8 cellular contexts compared by ENCODE assay signal in the genomic region with DNA sequence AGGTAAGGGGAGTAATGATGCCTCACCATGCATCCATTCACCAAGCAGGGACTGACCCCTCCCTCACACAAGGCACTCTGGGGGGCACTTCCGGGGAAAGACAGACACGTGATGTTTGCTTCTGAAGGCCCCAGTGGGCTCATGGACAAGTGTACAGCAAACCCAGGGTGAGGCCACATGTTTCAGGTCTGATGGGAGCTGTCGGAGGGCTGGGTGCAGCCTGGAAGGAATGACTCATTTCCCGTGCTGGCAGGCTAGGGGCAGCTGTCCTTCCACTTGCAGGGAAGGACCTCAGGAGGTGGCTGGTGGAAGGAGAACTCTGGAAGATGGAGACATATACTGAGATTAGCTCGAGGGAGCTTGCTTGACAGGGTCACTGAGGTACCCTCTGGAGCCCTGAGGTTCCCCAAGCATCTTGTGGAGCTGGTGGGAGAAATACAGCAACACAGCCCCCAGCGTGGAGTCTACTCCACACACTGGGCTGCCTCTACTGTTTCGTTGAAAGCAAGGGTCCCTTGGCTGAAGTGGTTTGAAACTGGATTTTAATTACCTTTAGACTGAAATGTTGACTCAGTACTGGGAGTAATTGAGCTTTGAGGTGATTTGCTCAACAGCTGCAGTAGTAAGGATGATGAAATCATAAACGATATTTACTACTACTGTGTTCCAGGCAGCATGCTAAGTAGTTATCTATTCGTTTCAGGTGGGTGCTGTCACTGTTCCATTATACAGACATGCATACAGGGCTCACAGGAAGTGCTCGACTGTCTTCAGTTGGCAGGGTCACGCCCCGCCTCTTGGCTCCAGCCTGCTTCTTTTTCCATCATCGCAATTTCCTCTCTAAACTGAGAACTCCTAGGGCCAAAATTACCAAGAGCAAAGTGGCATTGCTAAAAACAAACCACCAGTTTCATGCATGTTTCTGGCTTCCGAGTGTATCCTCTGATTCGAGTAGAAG.
DNase-seq lines count a peak whose midpoint lies in the region; ATAC-seq lines count a peak whose summit lies in the region.

No MANE protein-coding gene starts in this region.

- DNase-seq in DMS53 (lab: John Stamatoyannopoulos, UW): peak; percentile 68
- peak; percentile 20 for DNase-seq in NCI-H2081 treated with DMSO at 0.1 percent for 48 hours (lab: John Stamatoyannopoulos, UW)
- DNase-seq in activated naive CD4-positive, alpha-beta T cell treated with anti-CD3 and anti-CD28 coated beads, Interleukin-2, amount 50 U/mL, for 16 hours: peak; percentile 44
- peak; percentile 70 for DNase-seq in kidney tubule cell (ENCODE audit: low spot score)
- peak; percentile 24 to 31 for DNase-seq in stimulated activated CD8-positive, alpha-beta memory T cell treated with anti-CD3 and anti-CD28 coated beads, Interleukin-2, amount 100 ng/mL, for 48 hours (ENCODE audit: low read depth in 2 of 2)
- no peak for DNase-seq in NCI-H2107 (lab: John Stamatoyannopoulos, UW)
- no peak for DNase-seq in CD1c-positive myeloid dendritic cell (ENCODE audit: extremely low spot score)

- ATAC-seq in GM19463 (IDR thresholded peaks at IDR 0.05; ENCODE audit: unreplicated experiment): no peak

Comparison
In these comparisons a context has a peak if more than half of its experiments do, and no peak if none do; other contexts are left out.
1. DNase-seq: peak in DMS53 (single experiment), NCI-H2081 treated with DMSO at 0.1 percent for 48 hours (single experiment), activated naive CD4-positive, alpha-beta T cell treated with anti-CD3 and anti-CD28 coated beads, Interleukin-2, amount 50 U/mL, for 16 hours (single experiment), kidney tubule cell (single experiment) and stimulated activated CD8-positive, alpha-beta memory T cell treated with anti-CD3 and anti-CD28 coated beads, Interleukin-2, amount 100 ng/mL, for 48 hours (2 of 2); none in NCI-H2107 (single experiment) and CD1c-positive myeloid dendritic cell (single experiment).